In genomic region chr11:64687641-64688533, GRCh38 we compare ENCODE assay signal across 1 cellular context.
TF ChIP-seq lines count a peak whose summit lies in the region.

No MANE protein-coding gene starts in this region.

TF ChIP-seq in GM23338, 12 proteins besides CTCF, POLR2A, EP300 and RAD21 (continued from another document):
- TF ChIP-seq REST (IDR thresholded peaks at IDR 0.05; ENCODE audit: unreplicated experiment) (no peak), EZH2phosphoT487 (IDR thresholded peaks at IDR 0.05; ENCODE audit: unreplicated experiment) (no peak), EZH2 (IDR thresholded peaks at IDR 0.05; ENCODE audit: low read depth, unreplicated experiment) (no peak), ETS1 (IDR thresholded peaks at IDR 0.05) (no peak)
